In the genomic region with DNA sequence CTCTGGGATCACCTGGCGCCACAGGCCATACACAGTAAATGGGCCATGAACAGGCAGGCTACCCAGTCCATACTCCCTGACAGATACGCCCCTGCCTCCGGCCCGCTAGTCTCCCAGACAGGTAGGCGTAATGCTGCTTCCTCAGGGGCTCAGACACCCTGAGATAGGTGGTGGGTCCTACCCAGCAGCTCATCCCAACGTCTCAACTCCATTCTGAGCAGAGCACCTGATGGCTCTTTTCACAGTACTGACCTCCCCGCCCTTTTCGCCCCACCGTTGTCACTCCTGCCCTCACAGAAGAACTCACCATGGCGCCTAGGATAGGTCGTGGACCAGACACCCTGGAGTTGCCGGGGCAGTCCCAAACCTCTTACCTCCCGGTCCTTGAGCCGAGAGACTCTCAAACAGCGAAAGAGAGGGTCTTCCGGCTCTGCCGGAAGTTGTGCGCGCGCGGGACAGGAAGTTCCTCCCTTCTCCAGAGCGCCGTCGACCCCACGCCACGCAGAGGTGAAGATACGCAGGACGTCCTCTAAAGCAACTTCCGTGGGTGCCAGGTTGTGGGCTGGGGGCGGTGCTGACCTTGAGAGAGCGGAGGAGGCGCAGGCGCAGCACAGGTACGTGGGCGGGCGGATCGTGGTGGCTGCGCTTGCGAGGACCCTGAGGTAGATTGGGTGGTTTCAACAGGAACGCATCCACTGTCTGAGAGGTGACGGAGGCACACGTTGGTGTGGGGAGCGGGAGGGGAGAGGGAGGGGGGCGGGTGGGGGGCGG, we compare ENCODE assay signal across 1 cellular context.
TF ChIP-seq lines count a peak whose summit lies in the region.

TMEM161B (minus strand) TSS at position 432 of the 771 bp plus-strand sequence; CDS start at position 310, 122 bp downstream.

TF ChIP-seq in HEK293, 187 proteins besides CTCF, POLR2A, EP300 and RAD21 (continued from another document and continues in another):
- TF ChIP-seq ZNF148 (tag by site-specific recombination; IDR thresholded peaks at IDR 0.05; ENCODE audit: borderline replicate concordance) = no peak
- TF ChIP-seq BCL11A (tag by site-specific recombination; IDR thresholded peaks at IDR 0.05; ENCODE audit: low read depth) = no peak
- TF ChIP-seq, protein P1, sequence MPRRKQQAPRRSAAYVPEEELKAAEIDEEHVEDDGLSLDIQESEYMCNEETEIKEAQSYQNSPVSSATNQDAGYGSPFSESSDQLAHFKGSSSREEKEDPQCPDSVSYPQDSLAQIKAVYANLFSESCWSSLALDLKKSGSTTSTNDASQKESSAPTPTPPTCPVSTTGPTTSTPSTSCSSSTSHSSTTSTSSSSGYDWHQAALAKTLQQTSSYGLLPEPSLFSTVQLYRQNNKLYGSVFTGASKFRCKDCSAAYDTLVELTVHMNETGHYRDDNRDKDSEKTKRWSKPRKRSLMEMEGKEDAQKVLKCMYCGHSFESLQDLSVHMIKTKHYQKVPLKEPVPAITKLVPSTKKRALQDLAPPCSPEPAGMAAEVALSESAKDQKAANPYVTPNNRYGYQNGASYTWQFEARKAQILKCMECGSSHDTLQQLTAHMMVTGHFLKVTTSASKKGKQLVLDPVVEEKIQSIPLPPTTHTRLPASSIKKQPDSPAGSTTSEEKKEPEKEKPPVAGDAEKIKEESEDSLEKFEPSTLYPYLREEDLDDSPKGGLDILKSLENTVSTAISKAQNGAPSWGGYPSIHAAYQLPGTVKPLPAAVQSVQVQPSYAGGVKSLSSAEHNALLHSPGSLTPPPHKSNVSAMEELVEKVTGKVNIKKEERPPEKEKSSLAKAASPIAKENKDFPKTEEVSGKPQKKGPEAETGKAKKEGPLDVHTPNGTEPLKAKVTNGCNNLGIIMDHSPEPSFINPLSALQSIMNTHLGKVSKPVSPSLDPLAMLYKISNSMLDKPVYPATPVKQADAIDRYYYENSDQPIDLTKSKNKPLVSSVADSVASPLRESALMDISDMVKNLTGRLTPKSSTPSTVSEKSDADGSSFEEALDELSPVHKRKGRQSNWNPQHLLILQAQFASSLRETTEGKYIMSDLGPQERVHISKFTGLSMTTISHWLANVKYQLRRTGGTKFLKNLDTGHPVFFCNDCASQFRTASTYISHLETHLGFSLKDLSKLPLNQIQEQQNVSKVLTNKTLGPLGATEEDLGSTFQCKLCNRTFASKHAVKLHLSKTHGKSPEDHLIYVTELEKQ (tag by site-specific recombination; IDR thresholded peaks at IDR 0.05; ENCODE audit: borderline replicate concordance) = no peak
- no peak for TF ChIP-seq ZNF449 (tag by site-specific recombination; IDR thresholded peaks at IDR 0.05)
- TF ChIP-seq ZNF248 (tag by site-specific recombination; IDR thresholded peaks at IDR 0.05) = no peak
- no peak for TF ChIP-seq ZFP37 (tag by site-specific recombination; IDR thresholded peaks at IDR 0.05)
- TF ChIP-seq HOXC10 (CRISPR knock-in tag; IDR thresholded peaks at IDR 0.05) = no peak
- TF ChIP-seq GFI1B (tag by site-specific recombination; IDR thresholded peaks at IDR 0.05) = no peak
- TF ChIP-seq ZNF629 (tag by site-specific recombination; IDR thresholded peaks at IDR 0.05) = peak; percentile 90
- no peak; the same call in 1 of the 2 replicates for TF ChIP-seq BCL11B (tag by site-specific recombination; IDR thresholded peaks at IDR 0.05; ENCODE audit: low read depth)
- TF ChIP-seq ZNF791 (tag by site-specific recombination; IDR thresholded peaks at IDR 0.05) = no peak
- no peak for TF ChIP-seq SALL2 (tag by site-specific recombination; IDR thresholded peaks at IDR 0.05; ENCODE audit: borderline replicate concordance)
- no peak for TF ChIP-seq ZNF362 (tag by site-specific recombination; IDR thresholded peaks at IDR 0.05)
- no peak for TF ChIP-seq ZNF571 (tag by site-specific recombination; IDR thresholded peaks at IDR 0.05)
- no peak for TF ChIP-seq REPIN1 (tag by site-specific recombination; IDR thresholded peaks at IDR 0.05; ENCODE audit: low read depth)
- TF ChIP-seq, protein P2, sequence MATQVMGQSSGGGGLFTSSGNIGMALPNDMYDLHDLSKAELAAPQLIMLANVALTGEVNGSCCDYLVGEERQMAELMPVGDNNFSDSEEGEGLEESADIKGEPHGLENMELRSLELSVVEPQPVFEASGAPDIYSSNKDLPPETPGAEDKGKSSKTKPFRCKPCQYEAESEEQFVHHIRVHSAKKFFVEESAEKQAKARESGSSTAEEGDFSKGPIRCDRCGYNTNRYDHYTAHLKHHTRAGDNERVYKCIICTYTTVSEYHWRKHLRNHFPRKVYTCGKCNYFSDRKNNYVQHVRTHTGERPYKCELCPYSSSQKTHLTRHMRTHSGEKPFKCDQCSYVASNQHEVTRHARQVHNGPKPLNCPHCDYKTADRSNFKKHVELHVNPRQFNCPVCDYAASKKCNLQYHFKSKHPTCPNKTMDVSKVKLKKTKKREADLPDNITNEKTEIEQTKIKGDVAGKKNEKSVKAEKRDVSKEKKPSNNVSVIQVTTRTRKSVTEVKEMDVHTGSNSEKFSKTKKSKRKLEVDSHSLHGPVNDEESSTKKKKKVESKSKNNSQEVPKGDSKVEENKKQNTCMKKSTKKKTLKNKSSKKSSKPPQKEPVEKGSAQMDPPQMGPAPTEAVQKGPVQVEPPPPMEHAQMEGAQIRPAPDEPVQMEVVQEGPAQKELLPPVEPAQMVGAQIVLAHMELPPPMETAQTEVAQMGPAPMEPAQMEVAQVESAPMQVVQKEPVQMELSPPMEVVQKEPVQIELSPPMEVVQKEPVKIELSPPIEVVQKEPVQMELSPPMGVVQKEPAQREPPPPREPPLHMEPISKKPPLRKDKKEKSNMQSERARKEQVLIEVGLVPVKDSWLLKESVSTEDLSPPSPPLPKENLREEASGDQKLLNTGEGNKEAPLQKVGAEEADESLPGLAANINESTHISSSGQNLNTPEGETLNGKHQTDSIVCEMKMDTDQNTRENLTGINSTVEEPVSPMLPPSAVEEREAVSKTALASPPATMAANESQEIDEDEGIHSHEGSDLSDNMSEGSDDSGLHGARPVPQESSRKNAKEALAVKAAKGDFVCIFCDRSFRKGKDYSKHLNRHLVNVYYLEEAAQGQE (tag by site-specific recombination; IDR thresholded peaks at IDR 0.05) = no peak
- peak; percentile 29; the same call in 1 of the 2 replicates for TF ChIP-seq ZBTB21 (tag by site-specific recombination; IDR thresholded peaks at IDR 0.05)
- no peak for TF ChIP-seq ZSCAN30 (tag by site-specific recombination; IDR thresholded peaks at IDR 0.05)
- TF ChIP-seq ZNF133 (tag by site-specific recombination; IDR thresholded peaks at IDR 0.05) = no peak
- TF ChIP-seq, protein P3, sequence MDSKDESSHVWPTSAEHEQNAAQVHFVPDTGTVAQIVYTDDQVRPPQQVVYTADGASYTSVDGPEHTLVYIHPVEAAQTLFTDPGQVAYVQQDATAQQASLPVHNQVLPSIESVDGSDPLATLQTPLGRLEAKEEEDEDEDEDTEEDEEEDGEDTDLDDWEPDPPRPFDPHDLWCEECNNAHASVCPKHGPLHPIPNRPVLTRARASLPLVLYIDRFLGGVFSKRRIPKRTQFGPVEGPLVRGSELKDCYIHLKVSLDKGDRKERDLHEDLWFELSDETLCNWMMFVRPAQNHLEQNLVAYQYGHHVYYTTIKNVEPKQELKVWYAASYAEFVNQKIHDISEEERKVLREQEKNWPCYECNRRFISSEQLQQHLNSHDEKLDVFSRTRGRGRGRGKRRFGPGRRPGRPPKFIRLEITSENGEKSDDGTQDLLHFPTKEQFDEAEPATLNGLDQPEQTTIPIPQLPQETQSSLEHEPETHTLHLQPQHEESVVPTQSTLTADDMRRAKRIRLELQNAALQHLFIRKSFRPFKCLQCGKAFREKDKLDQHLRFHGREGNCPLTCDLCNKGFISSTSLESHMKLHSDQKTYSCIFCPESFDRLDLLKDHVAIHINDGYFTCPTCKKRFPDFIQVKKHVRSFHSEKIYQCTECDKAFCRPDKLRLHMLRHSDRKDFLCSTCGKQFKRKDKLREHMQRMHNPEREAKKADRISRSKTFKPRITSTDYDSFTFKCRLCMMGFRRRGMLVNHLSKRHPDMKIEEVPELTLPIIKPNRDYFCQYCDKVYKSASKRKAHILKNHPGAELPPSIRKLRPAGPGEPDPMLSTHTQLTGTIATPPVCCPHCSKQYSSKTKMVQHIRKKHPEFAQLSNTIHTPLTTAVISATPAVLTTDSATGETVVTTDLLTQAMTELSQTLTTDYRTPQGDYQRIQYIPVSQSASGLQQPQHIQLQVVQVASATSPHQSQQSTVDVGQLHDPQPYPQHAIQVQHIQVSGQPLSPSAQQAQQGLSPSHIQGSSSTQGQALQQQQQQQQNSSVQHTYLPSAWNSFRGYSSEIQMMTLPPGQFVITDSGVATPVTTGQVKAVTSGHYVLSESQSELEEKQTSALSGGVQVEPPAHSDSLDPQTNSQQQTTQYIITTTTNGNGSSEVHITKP (tag by site-specific recombination; IDR thresholded peaks at IDR 0.05) = peak; percentile 4; the same call in 1 of the 2 replicates
- TF ChIP-seq HOXA7 (CRISPR knock-in tag; IDR thresholded peaks at IDR 0.05; ENCODE audit: borderline replicate concordance) = no peak
- TF ChIP-seq ZNF341 (tag by site-specific recombination; IDR thresholded peaks at IDR 0.05; ENCODE audit: low read depth) = peak; percentile 32; the same call in 1 of the 2 replicates
- TF ChIP-seq ZNF626 (tag by site-specific recombination; IDR thresholded peaks at IDR 0.05) = no peak
- no peak for TF ChIP-seq TCF7L2 (IDR thresholded peaks at IDR 0.05; ENCODE audit: borderline replicate concordance, low read depth, low read length)
- TF ChIP-seq ZFP41 (tag by site-specific recombination; IDR thresholded peaks at IDR 0.05; ENCODE audit: borderline replicate concordance) = no peak
- no peak for TF ChIP-seq ZNF239 (tag by site-specific recombination; IDR thresholded peaks at IDR 0.05)
- TF ChIP-seq KLF9 (tag by site-specific recombination; IDR thresholded peaks at IDR 0.05; ENCODE audit: low read depth) = no peak
- no peak for TF ChIP-seq ZNF391 (tag by site-specific recombination; IDR thresholded peaks at IDR 0.05; ENCODE audit: borderline replicate concordance, low read depth)
- TF ChIP-seq ZNF423 (tag by site-specific recombination; IDR thresholded peaks at IDR 0.05) = no peak
- no peak for TF ChIP-seq ZNF10 (tag by site-specific recombination; IDR thresholded peaks at IDR 0.05)
- peak; percentile 77; the same call in 1 of the 2 replicates for TF ChIP-seq ZFP69B (tag by site-specific recombination; IDR thresholded peaks at IDR 0.05)
- no peak for TF ChIP-seq ZNF350 (tag by site-specific recombination; IDR thresholded peaks at IDR 0.05)
- no peak; the same call in 1 of the 2 replicates for TF ChIP-seq ZNF639 (tag by site-specific recombination; IDR thresholded peaks at IDR 0.05)
